Comparison of ENCODE assay signal across 14 cellular contexts in genomic region chr9:126983767-126984166, GRCh38.
DNase-seq lines count a peak whose midpoint lies in the region; ATAC-seq and TF ChIP-seq lines count a peak whose summit lies in the region.
"Had no signal": no experiment of that assay in that cellular context is flagged by ENCODE, and none has a peak within 500 bp of the region (broad histone marks: within the 10 kb centered on the region; RNA-seq: fewer than 3 reads in every experiment).

No MANE protein-coding gene starts in this region.

- CTCF ChIA-PET in HEK293T (lab: Yijun Ruan, JAX), result no interaction called here

- POLR2A ChIA-PET in HEK293T (lab: Yijun Ruan, JAX), result no interaction called here

- H3K27ac ChIP-seq in KMS-11 (peak overlapping the region; percentile 7; the same call in 1 of the 2 replicates), skeletal muscle tissue (ENCODE audit: low read depth, low read length) (peak overlapping the region; percentile 80)
- H3K27ac ChIP-seq: BLaER1 treated with 17β-estradiol and CSF1 and Interleukin-3, amounts not matched to agents 10 nM and 100 nM; GM23248 had no signal

- no peaks in the 10 kb centered on the region for H3K36me3 ChIP-seq in KMS-11 (ENCODE audit: insufficient read depth)
- no peaks in the 10 kb centered on the region for H3K36me3 ChIP-seq in skeletal muscle tissue (ENCODE audit: control insufficient read depth in 3 of 3, insufficient read depth in 3 of 3, low read length in 3 of 3)

- H3K36me3 Mint-ChIP-seq in activated T-helper 1 cell treated with anti-CD3 and anti-CD28 coated beads, Interleukin-12 subunit alpha, Interleukin-12 subunit beta, Interleukin-2, Interleukin-4 antibody, amounts not matched to agents 30 ng/mL and 10 ng/mL and 1 ng/mL, durations not matched to agents 14 hours and 24 hours and 36 hours (ENCODE audit: low read depth), result peaks cover 33% of the 10 kb centered on the region
- peaks cover 10% of the 10 kb centered on the region for H3K36me3 Mint-ChIP-seq in natural killer cell

- H3K4me1 Mint-ChIP-seq in activated T-helper 1 cell treated with anti-CD3 and anti-CD28 coated beads, Interleukin-12 subunit alpha, Interleukin-12 subunit beta, Interleukin-2, Interleukin-4 antibody, amounts not matched to agents 30 ng/mL and 10 ng/mL and 1 ng/mL, durations not matched to agents 14 hours and 24 hours and 36 hours (ENCODE audit: low read depth), result peaks cover 72% of the 10 kb centered on the region
- H3K4me1 Mint-ChIP-seq in natural killer cell, result peaks cover 75 to 84% of the 10 kb centered on the region in 2 donors

- peaks cover 0 to 4% (median 0%) of the 10 kb centered on the region in 3 donors for H3K9me3 ChIP-seq in skeletal muscle tissue (ENCODE audit: control insufficient read depth in 3 of 3, low read length in 3 of 3)

- peak overlapping the region; percentile 84; the same call in 1 of the 2 replicates for H3K4me2 ChIP-seq in KMS-11
- H3K4me2 ChIP-seq: BLaER1 treated with 17β-estradiol and CSF1 and Interleukin-3, amounts not matched to agents 10 nM and 100 nM had no signal

- H3K4me3 ChIP-seq in KMS-11 (IDR thresholded peaks at IDR 0.05; ENCODE audit: insufficient read depth, low read depth, low read length) (no peak overlapping the region), skeletal muscle tissue (ENCODE audit: low read length in 3 of 3) (no peak overlapping the region)
- H3K4me3 ChIP-seq: BLaER1 treated with 17β-estradiol and CSF1 and Interleukin-3, amounts not matched to agents 10 nM and 100 nM; GM12878; GM23248 had no signal

- TF ChIP-seq CTCF in KMS-11 (conservative IDR thresholded peaks at IDR 0.05; ENCODE audit: low read depth, low read length) (no peak), natural killer cell (IDR thresholded peaks at IDR 0.05) (no peak)

- H3K4me1 ChIP-seq in KMS-11 (ENCODE audit: low read depth, poor library complexity, severe bottlenecking), result peaks cover 78% of the 10 kb centered on the region
- peaks cover 32 to 40% (median 37%) of the 10 kb centered on the region in 3 donors for H3K4me1 ChIP-seq in skeletal muscle tissue (ENCODE audit: control insufficient read depth in 3 of 3, insufficient read depth in 3 of 3, low read length in 3 of 3)

- H3K9me3 Mint-ChIP-seq in activated T-helper 1 cell treated with anti-CD3 and anti-CD28 coated beads, Interleukin-12 subunit alpha, Interleukin-12 subunit beta, Interleukin-2, Interleukin-4 antibody, amounts not matched to agents 30 ng/mL and 10 ng/mL and 1 ng/mL, durations not matched to agents 14 hours and 24 hours and 36 hours, result peaks cover 17% of the 10 kb centered on the region
- no peaks in the 10 kb centered on the region for H3K9me3 Mint-ChIP-seq in natural killer cell

- ATAC-seq in natural killer cell, result no peak
- no peak for ATAC-seq in HG03025 (IDR thresholded peaks at IDR 0.05; ENCODE audit: low FRiP score, unreplicated experiment)
- ATAC-seq: GM12878 had no signal

- H3K79me2 ChIP-seq in KMS-11 (ENCODE audit: insufficient read depth, low read depth), result no peaks in the 10 kb centered on the region

- no peak overlapping the region for H3K9ac ChIP-seq in KMS-11
- no peak overlapping the region for H3K9ac ChIP-seq in skeletal muscle tissue (ENCODE audit: low read depth in 1 of 3, low read length in 3 of 3)
- H3K9ac ChIP-seq: BLaER1 treated with 17β-estradiol and CSF1 and Interleukin-3, amounts not matched to agents 10 nM and 100 nM; GM23248 had no signal

- H3K27me3 Mint-ChIP-seq in activated T-helper 1 cell treated with anti-CD3 and anti-CD28 coated beads, Interleukin-12 subunit alpha, Interleukin-12 subunit beta, Interleukin-2, Interleukin-4 antibody, amounts not matched to agents 30 ng/mL and 10 ng/mL and 1 ng/mL, durations not matched to agents 14 hours and 24 hours and 36 hours (ENCODE audit: insufficient read depth), result peaks cover 27% of the 10 kb centered on the region
- peaks cover 12 to 14% of the 10 kb centered on the region in 2 donors for H3K27me3 Mint-ChIP-seq in natural killer cell (ENCODE audit: low read depth in 2 of 2)
- H3K27me3 Mint-ChIP-seq: CD4-positive, CD25-positive, alpha-beta regulatory T cell had no signal

- no peak overlapping the region for H3K4me3 Mint-ChIP-seq in activated T-helper 1 cell treated with anti-CD3 and anti-CD28 coated beads, Interleukin-12 subunit alpha, Interleukin-12 subunit beta, Interleukin-2, Interleukin-4 antibody, amounts not matched to agents 30 ng/mL and 10 ng/mL and 1 ng/mL, durations not matched to agents 14 hours and 24 hours and 36 hours
- peak overlapping the region; percentile 38 for H3K4me3 Mint-ChIP-seq in natural killer cell

- no peak for DNase-seq in activated T-helper 1 cell treated with anti-CD3 and anti-CD28 coated beads, Interleukin-12 subunit alpha, Interleukin-12 subunit beta, Interleukin-2, Interleukin-4 antibody, amounts not matched to agents 30 ng/mL and 10 ng/mL and 1 ng/mL, durations not matched to agents 14 hours and 24 hours and 36 hours (ENCODE audit: low spot score)
- DNase-seq in natural killer cell (no peak), HEK293T (ENCODE audit: extremely low spot score) (no peak), HT-29 (ENCODE audit: low spot score) (no peak)
- DNase-seq: ACHN; Calu3; CD4-positive, CD25-positive, alpha-beta regulatory T cell; DMS79; GM23248 had no signal

- H3K27ac Mint-ChIP-seq in activated T-helper 1 cell treated with anti-CD3 and anti-CD28 coated beads, Interleukin-12 subunit alpha, Interleukin-12 subunit beta, Interleukin-2, Interleukin-4 antibody, amounts not matched to agents 30 ng/mL and 10 ng/mL and 1 ng/mL, durations not matched to agents 14 hours and 24 hours and 36 hours, result peak overlapping the region; percentile 18
- peak overlapping the region; percentile 85 to 93 for H3K27ac Mint-ChIP-seq in natural killer cell
- H3K27ac Mint-ChIP-seq: CD4-positive, CD25-positive, alpha-beta regulatory T cell had no signal

- no peak overlapping the region for H2AFZ ChIP-seq in KMS-11 (ENCODE audit: low read depth)
- H2AFZ ChIP-seq: GM23248 had no signal

- no peaks in the 10 kb centered on the region for H3K27me3 ChIP-seq in KMS-11 (ENCODE audit: insufficient read depth, low read depth)
- no peaks in the 10 kb centered on the region for H3K27me3 ChIP-seq in skeletal muscle tissue (ENCODE audit: control insufficient read depth in 3 of 3, insufficient read depth in 3 of 3, low read length in 3 of 3)

- intact Hi-C loops in activated T-helper 1 cell treated with anti-CD3 and anti-CD28 coated beads, Interleukin-12 subunit alpha, Interleukin-12 subunit beta, Interleukin-2, Interleukin-4 antibody, amounts not matched to agents 30 ng/mL and 10 ng/mL and 1 ng/mL, durations not matched to agents 14 hours and 24 hours and 36 hours (cut with micrococcal nuclease), result loop anchor here (10.0 kb wide), 1 partner anchor 441 kb away; the partner anchor contains the start of gene ZNF79
- intact Hi-C loops in natural killer cell (cut with micrococcal nuclease), result loop anchor here (10.0 kb wide), 2 partner anchors 61 to 349 kb away; no protein-coding TSS in a partner anchor

- H4K20me1 ChIP-seq in KMS-11 (ENCODE audit: insufficient read depth), result no peaks in the 10 kb centered on the region

TF ChIP-seq in HEK293T, 16 proteins besides CTCF, POLR2A, EP300 and RAD21:
- no peak for TF ChIP-seq NFRKB (IDR thresholded peaks at IDR 0.05)
TF ChIP-seq in HEK293T: peak in this region for 0.
